Comparison of ENCODE assay signal across 1 cellular context in genomic region chr10:1138529-1138928, GRCh38.
TF ChIP-seq lines count a peak whose summit lies in the region.

No MANE protein-coding gene starts in this region.

TF ChIP-seq in K562, 482 proteins besides CTCF, POLR2A, EP300 and RAD21 (continued from another document):
- TF ChIP-seq ZBTB40 (IDR thresholded peaks at IDR 0.05) (no peak), ZBTB40 (CRISPR knock-in tag; IDR thresholded peaks at IDR 0.05) (no peak), NCOA6 (IDR thresholded peaks at IDR 0.05) (no peak), THAP12 (CRISPR knock-in tag; IDR thresholded peaks at IDR 0.05) (no peak), ELF4 (CRISPR knock-in tag; IDR thresholded peaks at IDR 0.05) (no peak), TRIM28 (IDR thresholded peaks at IDR 0.05) (peak; percentile 61; the same call in 1 of the 2 replicates), MLLT1 (IDR thresholded peaks at IDR 0.05) (no peak), SOX6 (IDR thresholded peaks at IDR 0.05) (no peak), TFAM (CRISPR knock-in tag; conservative IDR thresholded peaks at IDR 0.05) (no peak), HDAC6 (IDR thresholded peaks at IDR 0.05; ENCODE audit: low read depth, low read length) (no peak), POU5F1 (IDR thresholded peaks at IDR 0.05; ENCODE audit: borderline replicate concordance, low read depth, low read length, partially characterized antibody) (no peak), ZNF57 (CRISPR knock-in tag; IDR thresholded peaks at IDR 0.05) (no peak), PCBP2 (IDR thresholded peaks at IDR 0.05; ENCODE audit: low read depth, low read length, poor library complexity, severe bottlenecking) (no peak), ZNF224 (CRISPR knock-in tag; IDR thresholded peaks at IDR 0.05) (no peak), CHCHD3 (CRISPR knock-in tag; IDR thresholded peaks at IDR 0.05) (no peak), HEY1 (CRISPR knock-in tag; IDR thresholded peaks at IDR 0.05; ENCODE audit: borderline replicate concordance) (no peak), ZNF699 (CRISPR knock-in tag; IDR thresholded peaks at IDR 0.05; ENCODE audit: insufficient replicate concordance) (no peak), ZNF280A (IDR thresholded peaks at IDR 0.05; ENCODE audit: low read depth, partially characterized antibody) (peak; percentile 22), LEF1 (IDR thresholded peaks at IDR 0.05) (no peak), CBX5 (IDR thresholded peaks at IDR 0.05; ENCODE audit: borderline replicate concordance, low read depth) (0 out of 2 replicates have a peak, but pooled peaks have one; percentile 24), PRPF4 (IDR thresholded peaks at IDR 0.05; ENCODE audit: insufficient read depth, low read depth, low read length, poor library complexity, severe bottlenecking) (no peak), PRMT5 (CRISPR knock-in tag; IDR thresholded peaks at IDR 0.05) (no peak)
